8 cellular contexts compared by ENCODE assay signal in genomic region chr2:230007931-230008707, GRCh38.
DNase-seq lines count a peak whose midpoint lies in the region; ATAC-seq, FAIRE-seq and TF ChIP-seq lines count a peak whose summit lies in the region.

No MANE protein-coding gene starts in this region.

- no peaks in the 10 kb centered on the region for H3K9me3 Mint-ChIP-seq in CD4-positive, CD25-positive, alpha-beta regulatory T cell
- H3K9me3 Mint-ChIP-seq in WTC11 = no peaks in the 10 kb centered on the region

- peaks cover 7% of the 10 kb centered on the region for H3K36me3 Mint-ChIP-seq in CD4-positive, CD25-positive, alpha-beta regulatory T cell
- H3K36me3 Mint-ChIP-seq in WTC11 = no peaks in the 10 kb centered on the region

- peak overlapping the region in 2 of 4 donors; percentile 4 to 44 for H3K4me3 Mint-ChIP-seq in CD4-positive, CD25-positive, alpha-beta regulatory T cell
- H3K4me3 Mint-ChIP-seq in WTC11 = no peak overlapping the region

- H3K4me1 Mint-ChIP-seq in CD4-positive, CD25-positive, alpha-beta regulatory T cell = peaks cover 2 to 6% (median 5%) of the 10 kb centered on the region in 4 donors
- H3K4me1 Mint-ChIP-seq in WTC11 = peaks cover 6% of the 10 kb centered on the region; the same call in 1 of the 2 replicates

- POLR2A ChIA-PET in WTC11 (lab: Charles Lee) = interaction anchor here (0.6 to 1.2 kb wide), 2 partner anchors 45 to 152 kb away, joined by 3 read pairs; no protein-coding TSS in a partner anchor

- no peaks in the 10 kb centered on the region for H3K36me3 ChIP-seq in CD4-positive, CD25-positive, alpha-beta regulatory T cell (ENCODE audit: control insufficient read depth, insufficient read depth, low read length)
- no peaks in the 10 kb centered on the region for H3K36me3 ChIP-seq in bronchial epithelial cell (ENCODE audit: control insufficient read depth, insufficient read depth, low read length)

- CTCF ChIA-PET in WTC11 (lab: Charles Lee) = interaction anchor here (0.6 to 3.8 kb wide), 9 partner anchors 9 to 603 kb away, joined by 3 to 34 read pairs (median 5); partner anchors contain the start of gene SLC16A14

- TF ChIP-seq CTCF in WTC11 (IDR thresholded peaks at IDR 0.05) (peak; percentile 81), bronchial epithelial cell (IDR thresholded peaks at IDR 0.05; ENCODE audit: insufficient read depth, low read length, severe bottlenecking) (peak; percentile 68)

- no peak overlapping the region for H3K27ac ChIP-seq in CD4-positive, CD25-positive, alpha-beta regulatory T cell (ENCODE audit: insufficient read depth, low read length, poor library complexity, severe bottlenecking)

- peak; percentile 54 to 82 (median 66) for DNase-seq in CD4-positive, CD25-positive, alpha-beta regulatory T cell
- DNase-seq in H4 (ENCODE audit: low spot score) = peak; percentile 58
- peak; percentile 82 for DNase-seq in NCI-H2196 (lab: John Stamatoyannopoulos, UW; ENCODE audit: unreplicated experiment)
- peak; percentile 82 for DNase-seq in WTC11 (ENCODE audit: low spot score)
- peak; percentile 59 for DNase-seq in bronchial epithelial cell (ENCODE audit: low read depth)
- DNase-seq in islet precursor cell = peak; percentile 81
- DNase-seq in stimulated activated CD4-positive, alpha-beta T cell treated with anti-CD3 and anti-CD28 coated beads, Interleukin-15, amount 100 ng/mL, for 24 hours = peak; percentile 90

- H3K9me3 ChIP-seq in CD4-positive, CD25-positive, alpha-beta regulatory T cell (ENCODE audit: control insufficient read depth in 2 of 2, low read length in 2 of 2) = no peaks in the 10 kb centered on the region

- no peaks in the 10 kb centered on the region for H3K27me3 ChIP-seq in CD4-positive, CD25-positive, alpha-beta regulatory T cell (ENCODE audit: control insufficient read depth, insufficient read depth, low read length)
- H3K27me3 ChIP-seq in bronchial epithelial cell (ENCODE audit: control insufficient read depth, insufficient read depth, low read length) = no peaks in the 10 kb centered on the region

- H3K27ac Mint-ChIP-seq in CD4-positive, CD25-positive, alpha-beta regulatory T cell = peak overlapping the region in 1 of 3 donors; percentile 53
- H3K27ac Mint-ChIP-seq in WTC11 = no peak overlapping the region

- H3K4me3 ChIP-seq in CD4-positive, CD25-positive, alpha-beta regulatory T cell (ENCODE audit: low read depth, low read length) = peak overlapping the region; percentile 60
- H3K4me3 ChIP-seq in bronchial epithelial cell (ENCODE audit: low read depth, low read length) = no peak overlapping the region

- peak; percentile 18 for FAIRE-seq in bronchial epithelial cell (lab: Jason Lieb, UNC)

- H3K27me3 Mint-ChIP-seq in CD4-positive, CD25-positive, alpha-beta regulatory T cell = no peaks in the 10 kb centered on the region
- no peaks in the 10 kb centered on the region for H3K27me3 Mint-ChIP-seq in WTC11 (ENCODE audit: low read depth)

- peak; percentile 28 to 54 for ATAC-seq in CD4-positive, CD25-positive, alpha-beta regulatory T cell (ENCODE audit: low read depth in 2 of 2)
- peak; percentile 70 for ATAC-seq in WTC11
- no peak for ATAC-seq in GM21423 (IDR thresholded peaks at IDR 0.05; ENCODE audit: unreplicated experiment)

- H3K4me1 ChIP-seq in CD4-positive, CD25-positive, alpha-beta regulatory T cell (ENCODE audit: control insufficient read depth, insufficient read depth, low read length, poor library complexity, severe bottlenecking) = no peaks in the 10 kb centered on the region

TF ChIP-seq in WTC11, 78 proteins besides CTCF, POLR2A, EP300 and RAD21 (continues in another document):
- TF ChIP-seq NR1H2 (CRISPR knock-in tag; IDR thresholded peaks at IDR 0.05) (no peak), ATF6 (CRISPR knock-in tag; IDR thresholded peaks at IDR 0.05) (no peak), ARID4B (CRISPR knock-in tag; IDR thresholded peaks at IDR 0.05; ENCODE audit: borderline replicate concordance) (no peak), IRF1 (CRISPR knock-in tag; IDR thresholded peaks at IDR 0.05) (no peak), EMX1 (CRISPR knock-in tag; IDR thresholded peaks at IDR 0.05) (no peak), ZNF281 (CRISPR knock-in tag; IDR thresholded peaks at IDR 0.05) (no peak), HMGXB4 (CRISPR knock-in tag; IDR thresholded peaks at IDR 0.05) (no peak)
